Comparison of ENCODE assay signal across 28 cellular contexts in genomic region chr2:214051585-214051984, GRCh38.
"Had no signal": no experiment of that assay in that cellular context is flagged by ENCODE, and none has a peak within 500 bp of the region (broad histone marks: within the 10 kb centered on the region; RNA-seq: fewer than 3 reads in every experiment).

No MANE protein-coding gene starts in this region.

- ATAC-seq: effector memory CD8-positive, alpha-beta T cell; esophagus mucosa; foreskin keratinocyte; gastrocnemius medialis; gastroesophageal sphincter; heart left ventricle; heart right ventricle had no signal

- H3K36me3 ChIP-seq: colonic mucosa, esophagus muscularis mucosa, esophagus squamous epithelium, gastrocnemius medialis, gastroesophageal sphincter, heart left ventricle, heart right ventricle had no signal

- H3K27me3 ChIP-seq: colonic mucosa, dorsolateral prefrontal cortex, esophagus muscularis mucosa, esophagus squamous epithelium, foreskin keratinocyte, gastrocnemius medialis, gastroesophageal sphincter, heart left ventricle, heart right ventricle had no signal

- H3K4me3 ChIP-seq: colonic mucosa, coronary artery, dorsolateral prefrontal cortex, esophagus muscularis mucosa, esophagus squamous epithelium, gastrocnemius medialis, gastroesophageal sphincter, heart left ventricle, heart right ventricle had no signal

- H3K4me1 ChIP-seq: colonic mucosa, esophagus muscularis mucosa, esophagus squamous epithelium, foreskin keratinocyte, gastrocnemius medialis, gastroesophageal sphincter, heart left ventricle, heart right ventricle had no signal

- H3K9me3 ChIP-seq: colonic mucosa, esophagus muscularis mucosa, esophagus squamous epithelium, gastrocnemius medialis, gastroesophageal sphincter had no signal

- FAIRE-seq: colon, endometrium, endothelial cell of umbilical vein, frontal cortex had no signal

- H3K27ac ChIP-seq: colonic mucosa, coronary artery, dorsolateral prefrontal cortex, epithelial cell of prostate, esophagus muscularis mucosa, esophagus squamous epithelium, foreskin keratinocyte, gastrocnemius medialis, gastroesophageal sphincter, heart left ventricle, heart right ventricle had no signal

- DNase-seq: colonic mucosa; cortex of kidney; dermis blood vessel endothelial cell; dorsolateral prefrontal cortex; effector CD4-positive, alpha-beta T cell; effector CD8-positive, alpha-beta T cell; effector memory CD4-positive, alpha-beta T cell; effector memory CD8-positive, alpha-beta T cell; endodermal cell; erythroblast; esophagus squamous epithelium; foreskin fibroblast; foreskin melanocyte; gastrocnemius medialis; glutamatergic neuron; head of caudate nucleus; heart left ventricle; heart right ventricle had no signal
